In the genomic region with DNA sequence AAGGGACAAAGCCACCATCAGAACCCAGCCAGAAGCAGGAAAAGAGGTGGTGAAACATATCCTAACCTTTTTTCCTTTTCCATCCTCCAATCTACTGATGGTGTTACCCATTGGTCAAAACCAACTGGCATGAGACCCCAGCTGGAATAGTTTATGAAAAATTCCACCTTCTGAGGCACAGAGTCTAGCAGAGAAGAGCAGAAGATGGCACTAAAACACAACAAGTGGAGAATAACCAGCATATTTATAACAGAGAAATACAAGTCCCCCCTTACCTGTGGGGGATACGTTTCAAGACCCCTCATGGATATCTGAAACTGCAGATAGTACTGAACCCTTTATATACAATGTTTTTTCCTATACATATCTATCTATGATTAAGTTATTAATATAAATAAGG, we compare ENCODE assay signal across 2 cellular contexts.
TF ChIP-seq lines count a peak whose summit lies in the region.

No MANE protein-coding gene starts in this region.

TF ChIP-seq in SK-N-SH, 30 proteins besides CTCF, POLR2A, EP300 and RAD21 (continued from another document):
- TF ChIP-seq, protein P1, sequence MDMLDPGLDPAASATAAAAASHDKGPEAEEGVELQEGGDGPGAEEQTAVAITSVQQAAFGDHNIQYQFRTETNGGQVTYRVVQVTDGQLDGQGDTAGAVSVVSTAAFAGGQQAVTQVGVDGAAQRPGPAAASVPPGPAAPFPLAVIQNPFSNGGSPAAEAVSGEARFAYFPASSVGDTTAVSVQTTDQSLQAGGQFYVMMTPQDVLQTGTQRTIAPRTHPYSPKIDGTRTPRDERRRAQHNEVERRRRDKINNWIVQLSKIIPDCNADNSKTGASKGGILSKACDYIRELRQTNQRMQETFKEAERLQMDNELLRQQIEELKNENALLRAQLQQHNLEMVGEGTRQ (IDR thresholded peaks at IDR 0.05; ENCODE audit: borderline replicate concordance, low read depth, low read length), result no peak
- TF ChIP-seq NFIC (IDR thresholded peaks at IDR 0.05; ENCODE audit: borderline replicate concordance), result no peak
- no peak for TF ChIP-seq RXRA (IDR thresholded peaks at IDR 0.05; ENCODE audit: borderline replicate concordance, low read depth)
- no peak for TF ChIP-seq TCF12 (IDR thresholded peaks at IDR 0.05)
- TF ChIP-seq RCOR1 (IDR thresholded peaks at IDR 0.05; ENCODE audit: low read length), result no peak
- no peak for TF ChIP-seq NRF1 (IDR thresholded peaks at IDR 0.05; ENCODE audit: low read depth, low read length)
- no peak for TF ChIP-seq MXI1 (IDR thresholded peaks at IDR 0.05; ENCODE audit: low read depth, low read length)
- TF ChIP-seq, protein P2, sequence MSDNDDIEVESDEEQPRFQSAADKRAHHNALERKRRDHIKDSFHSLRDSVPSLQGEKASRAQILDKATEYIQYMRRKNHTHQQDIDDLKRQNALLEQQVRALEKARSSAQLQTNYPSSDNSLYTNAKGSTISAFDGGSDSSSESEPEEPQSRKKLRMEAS (IDR thresholded peaks at IDR 0.05; ENCODE audit: low read depth), result no peak
- TF ChIP-seq USF1 (IDR thresholded peaks at IDR 0.05; ENCODE audit: borderline replicate concordance, low read depth), result no peak
TF ChIP-seq in SK-N-SH: peak in this region for 0.

TF ChIP-seq in SK-N-SH treated with all-trans-retinoic acid at 6 μM for 48 hours, 23 proteins besides CTCF, POLR2A, EP300 and RAD21 (continued from another document):
- no peak for TF ChIP-seq PATZ1 (CRISPR knock-in tag; IDR thresholded peaks at IDR 0.05; ENCODE audit: borderline replicate concordance)
- TF ChIP-seq ISL1 (CRISPR knock-in tag; IDR thresholded peaks at IDR 0.05), result no peak
- no peak for TF ChIP-seq ZFP30 (CRISPR knock-in tag; IDR thresholded peaks at IDR 0.05)
- TF ChIP-seq ZC3H10 (CRISPR knock-in tag; IDR thresholded peaks at IDR 0.05), result no peak
- no peak for TF ChIP-seq TOX (CRISPR knock-in tag; IDR thresholded peaks at IDR 0.05; ENCODE audit: borderline replicate concordance)
- TF ChIP-seq CSRNP3 (CRISPR knock-in tag; IDR thresholded peaks at IDR 0.05), result no peak
- no peak for TF ChIP-seq ZNF70 (CRISPR knock-in tag; IDR thresholded peaks at IDR 0.05)
- no peak for TF ChIP-seq ESRRG (CRISPR knock-in tag; IDR thresholded peaks at IDR 0.05)
- TF ChIP-seq, protein P3, sequence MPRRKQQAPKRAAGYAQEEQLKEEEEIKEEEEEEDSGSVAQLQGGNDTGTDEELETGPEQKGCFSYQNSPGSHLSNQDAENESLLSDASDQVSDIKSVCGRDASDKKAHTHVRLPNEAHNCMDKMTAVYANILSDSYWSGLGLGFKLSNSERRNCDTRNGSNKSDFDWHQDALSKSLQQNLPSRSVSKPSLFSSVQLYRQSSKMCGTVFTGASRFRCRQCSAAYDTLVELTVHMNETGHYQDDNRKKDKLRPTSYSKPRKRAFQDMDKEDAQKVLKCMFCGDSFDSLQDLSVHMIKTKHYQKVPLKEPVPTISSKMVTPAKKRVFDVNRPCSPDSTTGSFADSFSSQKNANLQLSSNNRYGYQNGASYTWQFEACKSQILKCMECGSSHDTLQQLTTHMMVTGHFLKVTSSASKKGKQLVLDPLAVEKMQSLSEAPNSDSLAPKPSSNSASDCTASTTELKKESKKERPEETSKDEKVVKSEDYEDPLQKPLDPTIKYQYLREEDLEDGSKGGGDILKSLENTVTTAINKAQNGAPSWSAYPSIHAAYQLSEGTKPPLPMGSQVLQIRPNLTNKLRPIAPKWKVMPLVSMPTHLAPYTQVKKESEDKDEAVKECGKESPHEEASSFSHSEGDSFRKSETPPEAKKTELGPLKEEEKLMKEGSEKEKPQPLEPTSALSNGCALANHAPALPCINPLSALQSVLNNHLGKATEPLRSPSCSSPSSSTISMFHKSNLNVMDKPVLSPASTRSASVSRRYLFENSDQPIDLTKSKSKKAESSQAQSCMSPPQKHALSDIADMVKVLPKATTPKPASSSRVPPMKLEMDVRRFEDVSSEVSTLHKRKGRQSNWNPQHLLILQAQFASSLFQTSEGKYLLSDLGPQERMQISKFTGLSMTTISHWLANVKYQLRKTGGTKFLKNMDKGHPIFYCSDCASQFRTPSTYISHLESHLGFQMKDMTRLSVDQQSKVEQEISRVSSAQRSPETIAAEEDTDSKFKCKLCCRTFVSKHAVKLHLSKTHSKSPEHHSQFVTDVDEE (CRISPR knock-in tag; IDR thresholded peaks at IDR 0.05), result no peak
- TF ChIP-seq CREB5 (CRISPR knock-in tag; IDR thresholded peaks at IDR 0.05; ENCODE audit: low read depth), result no peak
- TF ChIP-seq CSDC2 (CRISPR knock-in tag; IDR thresholded peaks at IDR 0.05), result no peak
- no peak for TF ChIP-seq ARNTL (CRISPR knock-in tag; IDR thresholded peaks at IDR 0.05; ENCODE audit: borderline replicate concordance, low read depth)
- no peak for TF ChIP-seq OSR1 (CRISPR knock-in tag; IDR thresholded peaks at IDR 0.05)
- TF ChIP-seq, protein P4, sequence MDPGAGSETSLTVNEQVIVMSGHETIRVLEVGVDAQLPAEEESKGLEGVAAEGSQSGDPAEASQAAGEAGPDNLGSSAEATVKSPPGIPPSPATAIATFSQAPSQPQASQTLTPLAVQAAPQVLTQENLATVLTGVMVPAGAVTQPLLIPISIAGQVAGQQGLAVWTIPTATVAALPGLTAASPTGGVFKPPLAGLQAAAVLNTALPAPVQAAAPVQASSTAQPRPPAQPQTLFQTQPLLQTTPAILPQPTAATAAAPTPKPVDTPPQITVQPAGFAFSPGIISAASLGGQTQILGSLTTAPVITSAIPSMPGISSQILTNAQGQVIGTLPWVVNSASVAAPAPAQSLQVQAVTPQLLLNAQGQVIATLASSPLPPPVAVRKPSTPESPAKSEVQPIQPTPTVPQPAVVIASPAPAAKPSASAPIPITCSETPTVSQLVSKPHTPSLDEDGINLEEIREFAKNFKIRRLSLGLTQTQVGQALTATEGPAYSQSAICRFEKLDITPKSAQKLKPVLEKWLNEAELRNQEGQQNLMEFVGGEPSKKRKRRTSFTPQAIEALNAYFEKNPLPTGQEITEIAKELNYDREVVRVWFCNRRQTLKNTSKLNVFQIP (CRISPR knock-in tag; IDR thresholded peaks at IDR 0.05; ENCODE audit: borderline replicate concordance, low read depth), result no peak
- TF ChIP-seq PPARA (CRISPR knock-in tag; IDR thresholded peaks at IDR 0.05; ENCODE audit: borderline replicate concordance), result no peak
